Comparison of ENCODE assay signal across 1 cellular context in the genomic region with DNA sequence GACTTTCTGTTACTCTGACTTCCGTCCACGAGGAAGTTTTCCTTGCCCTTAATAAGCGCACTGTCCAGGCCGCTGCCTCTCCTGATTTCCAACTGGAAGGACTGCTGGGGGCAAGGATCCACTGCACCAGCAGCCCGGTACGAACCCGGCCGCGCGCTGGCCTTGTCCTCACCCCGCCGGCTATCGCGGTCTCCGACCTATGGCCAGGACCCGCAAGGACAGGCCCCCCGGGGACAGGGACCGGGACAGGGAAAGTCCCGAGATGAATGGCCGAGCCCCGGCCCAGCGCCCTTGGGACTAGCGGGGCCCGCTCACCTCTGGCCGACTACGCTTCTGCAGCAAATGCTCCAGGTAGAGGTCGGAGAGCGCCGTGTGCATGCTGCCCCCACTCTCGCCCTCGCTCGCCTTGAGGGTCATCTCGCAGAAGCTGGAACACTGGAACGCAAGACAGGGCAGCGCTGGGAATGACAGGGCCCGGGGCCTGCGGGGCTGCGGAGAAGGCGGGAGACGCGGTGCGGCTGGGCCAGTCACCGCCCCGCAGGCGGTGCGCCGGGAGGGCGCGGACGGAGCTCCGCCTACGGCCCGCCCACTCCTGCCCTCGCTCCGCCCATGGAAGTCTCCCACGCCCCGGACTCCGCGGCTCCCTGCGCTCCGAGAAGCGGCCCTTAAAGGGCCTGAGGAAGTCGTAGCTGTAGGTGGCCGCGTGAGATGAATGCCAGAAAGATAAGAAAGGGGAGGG.
TF ChIP-seq lines count a peak whose summit lies in the region.

Gene MPP1, minus strand, starts transcription at position 529 of the 739 bp plus-strand sequence. Its CDS starts 112 bp downstream, at position 417.

TF ChIP-seq in K562, 482 proteins besides CTCF, POLR2A, EP300 and RAD21 (continued from another document):
- TF ChIP-seq ZNF507 (tag; conservative IDR thresholded peaks at IDR 0.05) = no peak
